In genomic region chr4:114998316-114998715, GRCh38 we compare ENCODE assay signal across 22 cellular contexts.
"Had no signal": no experiment of that assay in that cellular context is flagged by ENCODE, and none has a peak within 500 bp of the region (broad histone marks: within the 10 kb centered on the region; RNA-seq: fewer than 3 reads in every experiment).

No MANE protein-coding gene starts in this region.

- DNase-seq: activated CD4-positive, alpha-beta T cell treated with anti-CD3 and anti-CD28 coated beads, Interleukin-2, amount 50 U/mL, for 1 hour; activated CD4-positive, CD25-positive, alpha-beta regulatory T cell treated with anti-CD3 and anti-CD28 coated beads, Interleukin-2, amount 50 U/mL, for 72 hours; activated CD8-positive, alpha-beta memory T cell treated with anti-CD3 and anti-CD28 coated beads, Interleukin-2, amount 50 U/mL, for 48 hours; activated effector memory CD4-positive, alpha-beta T cell treated with anti-CD3 and anti-CD28 coated beads, Interleukin-2, amount 50 U/mL, for 16 hours; activated T-cell treated with anti-CD3 and anti-CD28 coated beads, Interleukin-2, amount 50 U/mL, for 72 hours; brain microvascular endothelial cell; effector CD8-positive, alpha-beta T cell; left cardiac atrium; naive thymus-derived CD8-positive, alpha-beta T cell; ovary; psoas muscle; sigmoid colon; SK-N-SH; stimulated activated CD8-positive, alpha-beta memory T cell treated with anti-CD3 and anti-CD28 coated beads, Interleukin-4, amount 100 ng/mL, for 48 hours; stimulated activated naive CD8-positive, alpha-beta T cell treated with anti-CD3 and anti-CD28 coated beads, Interleukin-15, Interleukin-2, amounts not matched to agents 100 U/mL and 50 U/mL, for 24 hours; substantia nigra; tibial artery had no signal

- H3K27ac ChIP-seq: brain microvascular endothelial cell, esophagus muscularis mucosa, ovary, psoas muscle, sigmoid colon, tibial artery, VCaP had no signal

- ATAC-seq: activated T-cell treated with anti-CD3 and anti-CD28 coated beads, Interleukin-2, amount 50 U/mL, for 72 hours; left cardiac atrium; naive thymus-derived CD8-positive, alpha-beta T cell; psoas muscle; stimulated activated naive CD8-positive, alpha-beta T cell treated with anti-CD3 and anti-CD28 coated beads, Interleukin-15, Interleukin-2, amounts not matched to agents 100 U/mL and 50 U/mL, for 24 hours had no signal

- H3K4me3 ChIP-seq: esophagus muscularis mucosa, ovary, psoas muscle, sigmoid colon, tibial artery had no signal

- H3K27me3 Mint-ChIP-seq: activated naive CD4-positive, alpha-beta T cell treated with anti-CD3 and anti-CD28 coated beads, Interleukin-2, amount 50 U/mL, for 24 hours; central memory CD8-positive, alpha-beta T cell; naive thymus-derived CD8-positive, alpha-beta T cell had no signal

- H3K27ac Mint-ChIP-seq: activated naive CD4-positive, alpha-beta T cell treated with anti-CD3 and anti-CD28 coated beads, Interleukin-2, amount 50 U/mL, for 24 hours; activated T-cell treated with anti-CD3 and anti-CD28 coated beads, Interleukin-2, amount 50 U/mL, for 72 hours; naive thymus-derived CD8-positive, alpha-beta T cell; T-helper 2 cell treated with Interferon-gamma antibody and Interleukin-4, amounts not matched to agents 5 μg/mL and 100 μg/mL, for 36 hours had no signal

- H3K36me3 Mint-ChIP-seq: activated naive CD4-positive, alpha-beta T cell treated with anti-CD3 and anti-CD28 coated beads, Interleukin-2, amount 50 U/mL, for 24 hours; naive thymus-derived CD8-positive, alpha-beta T cell had no signal

- H3K9me3 ChIP-seq: esophagus muscularis mucosa, ovary, psoas muscle, sigmoid colon, SK-N-SH, tibial artery had no signal

- H3K4me3 Mint-ChIP-seq: activated naive CD4-positive, alpha-beta T cell treated with anti-CD3 and anti-CD28 coated beads, Interleukin-2, amount 50 U/mL, for 24 hours; activated T-cell treated with anti-CD3 and anti-CD28 coated beads, Interleukin-2, amount 50 U/mL, for 72 hours; central memory CD8-positive, alpha-beta T cell; naive thymus-derived CD8-positive, alpha-beta T cell; T-helper 2 cell treated with Interferon-gamma antibody and Interleukin-4, amounts not matched to agents 5 μg/mL and 100 μg/mL, for 36 hours had no signal

- H3K4me1 Mint-ChIP-seq: activated naive CD4-positive, alpha-beta T cell treated with anti-CD3 and anti-CD28 coated beads, Interleukin-2, amount 50 U/mL, for 24 hours; central memory CD8-positive, alpha-beta T cell; naive thymus-derived CD8-positive, alpha-beta T cell had no signal

- H3K4me1 ChIP-seq: esophagus muscularis mucosa, psoas muscle, sigmoid colon, tibial artery had no signal

- H3K36me3 ChIP-seq: brain microvascular endothelial cell, esophagus muscularis mucosa, ovary, sigmoid colon, tibial artery had no signal

- H3K9me3 Mint-ChIP-seq: activated naive CD4-positive, alpha-beta T cell treated with anti-CD3 and anti-CD28 coated beads, Interleukin-2, amount 50 U/mL, for 24 hours; central memory CD8-positive, alpha-beta T cell; T-helper 2 cell treated with Interferon-gamma antibody and Interleukin-4, amounts not matched to agents 5 μg/mL and 100 μg/mL, for 36 hours had no signal
